Comparison of ENCODE assay signal across 8 cellular contexts in genomic region chr7:93231799-93232672, GRCh38. TPM values are rescaled to one million over a fixed set of nuclear protein-coding genes. Genes with fewer than 3 reads are reported as not detected.
DNase-seq lines count a peak whose midpoint lies in the region; ATAC-seq lines count a peak whose summit lies in the region.

A gene with protein sequence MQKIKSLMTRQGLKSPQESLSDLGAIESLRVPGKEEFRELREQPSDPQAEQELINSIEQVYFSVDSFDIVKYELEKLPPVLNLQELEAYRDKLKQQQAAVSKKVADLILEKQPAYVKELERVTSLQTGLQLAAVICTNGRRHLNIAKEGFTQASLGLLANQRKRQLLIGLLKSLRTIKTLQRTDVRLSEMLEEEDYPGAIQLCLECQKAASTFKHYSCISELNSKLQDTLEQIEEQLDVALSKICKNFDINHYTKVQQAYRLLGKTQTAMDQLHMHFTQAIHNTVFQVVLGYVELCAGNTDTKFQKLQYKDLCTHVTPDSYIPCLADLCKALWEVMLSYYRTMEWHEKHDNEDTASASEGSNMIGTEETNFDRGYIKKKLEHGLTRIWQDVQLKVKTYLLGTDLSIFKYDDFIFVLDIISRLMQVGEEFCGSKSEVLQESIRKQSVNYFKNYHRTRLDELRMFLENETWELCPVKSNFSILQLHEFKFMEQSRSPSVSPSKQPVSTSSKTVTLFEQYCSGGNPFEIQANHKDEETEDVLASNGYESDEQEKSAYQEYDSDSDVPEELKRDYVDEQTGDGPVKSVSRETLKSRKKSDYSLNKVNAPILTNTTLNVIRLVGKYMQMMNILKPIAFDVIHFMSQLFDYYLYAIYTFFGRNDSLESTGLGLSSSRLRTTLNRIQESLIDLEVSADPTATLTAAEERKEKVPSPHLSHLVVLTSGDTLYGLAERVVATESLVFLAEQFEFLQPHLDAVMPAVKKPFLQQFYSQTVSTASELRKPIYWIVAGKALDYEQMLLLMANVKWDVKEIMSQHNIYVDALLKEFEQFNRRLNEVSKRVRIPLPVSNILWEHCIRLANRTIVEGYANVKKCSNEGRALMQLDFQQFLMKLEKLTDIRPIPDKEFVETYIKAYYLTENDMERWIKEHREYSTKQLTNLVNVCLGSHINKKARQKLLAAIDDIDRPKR (plus strand): TSS chr7:93232366. CDS start chr7:93232468, 102 bp downstream.

- peaks cover 31% of the 10 kb centered on the region for H3K79me2 ChIP-seq in GM23248 (ENCODE audit: insufficient read depth)

- peak; percentile 97 for DNase-seq in DMS79 treated with DMSO at 0.1 percent for 48 hours (lab: John Stamatoyannopoulos, UW)
- DNase-seq in GM23248 = peak; percentile 99
- peak; percentile 99 for DNase-seq in Kasumi-1 (lab: John Stamatoyannopoulos, UW)
- DNase-seq in RPMI7951 (ENCODE audit: low read depth) = peak; percentile 95
- DNase-seq in activated T-helper 1 cell treated with anti-CD3 and anti-CD28 coated beads, Interleukin-12 subunit alpha, Interleukin-12 subunit beta, Interleukin-2, Interleukin-4 antibody, amounts not matched to agents 30 ng/mL and 10 ng/mL and 1 ng/mL, durations not matched to agents 14 hours and 24 hours and 36 hours (ENCODE audit: low spot score) = peak; percentile 91
- DNase-seq in fibroblast of gingiva (ENCODE audit: low read depth) = peak; percentile 92
- peak; percentile 95 for DNase-seq in naive B cell

- no peaks in the 10 kb centered on the region for H3K36me3 ChIP-seq in GM23248 (ENCODE audit: low read depth)

- ATAC-seq in naive B cell (ENCODE audit: low read depth in 2 of 2) = peak; percentile 94
- ATAC-seq in stimulated activated memory B cell treated with anti-CD40 and anti-IgM and Interleukin-4, amounts not matched to agents 10 μg/mL and 1 μg/mL and 100 μg/mL, for 72 hours = peak; percentile 100

- peak within 1 kb of the TSS; percentile 87 for H3K4me2 ChIP-seq in GM23248 (ENCODE audit: unreplicated experiment)

- H3K27ac ChIP-seq in GM23248 = no peak within 1 kb of the TSS

- WGBS in GM23248 (ENCODE audit: low coverage in 1 of 2, low lambda C conversion rate in 2 of 2, missing lambda C conversion rate in 2 of 2), 2 experiments = 1% methylated on average over 39 to 40 of the region's 40 CpGs

- in situ Hi-C loops in GM23248 (cut with MboI) = no loop called here

- H3K4me3 ChIP-seq in GM23248 = peak within 1 kb of the TSS; percentile 99

- H3K4me1 ChIP-seq in GM23248 (ENCODE audit: insufficient read depth) = 0 out of 2 replicates have a peak, but pooled peaks cover 5% of the 10 kb centered on the region

- H3K9me2 ChIP-seq in GM23248 (ENCODE audit: insufficient read depth) = no peaks in the 10 kb centered on the region

- no peaks in the 10 kb centered on the region for H3K9me3 ChIP-seq in GM23248 (ENCODE audit: low read depth)

- H3K4me1 Mint-ChIP-seq in activated T-helper 1 cell treated with anti-CD3 and anti-CD28 coated beads, Interleukin-12 subunit alpha, Interleukin-12 subunit beta, Interleukin-2, Interleukin-4 antibody, amounts not matched to agents 30 ng/mL and 10 ng/mL and 1 ng/mL, durations not matched to agents 14 hours and 24 hours and 36 hours (ENCODE audit: low read depth) = peaks cover 18% of the 10 kb centered on the region
- peaks cover 9 to 28% (median 10%) of the 10 kb centered on the region in 3 donors for H3K4me1 Mint-ChIP-seq in naive B cell
- H3K4me1 Mint-ChIP-seq in stimulated activated memory B cell treated with anti-CD40 and anti-IgM and Interleukin-4, amounts not matched to agents 10 μg/mL and 1 μg/mL and 100 μg/mL, for 72 hours = peaks cover 8% of the 10 kb centered on the region

- H3K36me3 Mint-ChIP-seq in activated T-helper 1 cell treated with anti-CD3 and anti-CD28 coated beads, Interleukin-12 subunit alpha, Interleukin-12 subunit beta, Interleukin-2, Interleukin-4 antibody, amounts not matched to agents 30 ng/mL and 10 ng/mL and 1 ng/mL, durations not matched to agents 14 hours and 24 hours and 36 hours (ENCODE audit: low read depth) = no peaks in the 10 kb centered on the region
- no peaks in the 10 kb centered on the region for H3K36me3 Mint-ChIP-seq in naive B cell
- no peaks in the 10 kb centered on the region for H3K36me3 Mint-ChIP-seq in stimulated activated memory B cell treated with anti-CD40 and anti-IgM and Interleukin-4, amounts not matched to agents 10 μg/mL and 1 μg/mL and 100 μg/mL, for 72 hours

- peaks cover 7% of the 10 kb centered on the region for H3K27me3 Mint-ChIP-seq in activated T-helper 1 cell treated with anti-CD3 and anti-CD28 coated beads, Interleukin-12 subunit alpha, Interleukin-12 subunit beta, Interleukin-2, Interleukin-4 antibody, amounts not matched to agents 30 ng/mL and 10 ng/mL and 1 ng/mL, durations not matched to agents 14 hours and 24 hours and 36 hours (ENCODE audit: insufficient read depth)
- no peaks in the 10 kb centered on the region for H3K27me3 Mint-ChIP-seq in naive B cell
- no peaks in the 10 kb centered on the region for H3K27me3 Mint-ChIP-seq in stimulated activated memory B cell treated with anti-CD40 and anti-IgM and Interleukin-4, amounts not matched to agents 10 μg/mL and 1 μg/mL and 100 μg/mL, for 72 hours

- peak within 1 kb of the TSS; percentile 81 for H3K9ac ChIP-seq in GM23248

- H3F3A ChIP-seq in GM23248 (ENCODE audit: insufficient read depth) = no peaks in the 10 kb centered on the region

- H3K4me3 Mint-ChIP-seq in activated T-helper 1 cell treated with anti-CD3 and anti-CD28 coated beads, Interleukin-12 subunit alpha, Interleukin-12 subunit beta, Interleukin-2, Interleukin-4 antibody, amounts not matched to agents 30 ng/mL and 10 ng/mL and 1 ng/mL, durations not matched to agents 14 hours and 24 hours and 36 hours = peak within 1 kb of the TSS; percentile 98
- peak within 1 kb of the TSS; percentile 94 to 99 (median 98) for H3K4me3 Mint-ChIP-seq in naive B cell
- H3K4me3 Mint-ChIP-seq in stimulated activated memory B cell treated with anti-CD40 and anti-IgM and Interleukin-4, amounts not matched to agents 10 μg/mL and 1 μg/mL and 100 μg/mL, for 72 hours = peak within 1 kb of the TSS; percentile 91

- peak within 1 kb of the TSS; percentile 100 for H2AFZ ChIP-seq in GM23248

- no peaks in the 10 kb centered on the region for H3K27me3 ChIP-seq in GM23248 (replicated peaks; ENCODE audit: insufficient read depth)

- H3K9me3 Mint-ChIP-seq in activated T-helper 1 cell treated with anti-CD3 and anti-CD28 coated beads, Interleukin-12 subunit alpha, Interleukin-12 subunit beta, Interleukin-2, Interleukin-4 antibody, amounts not matched to agents 30 ng/mL and 10 ng/mL and 1 ng/mL, durations not matched to agents 14 hours and 24 hours and 36 hours = no peaks in the 10 kb centered on the region
- no peaks in the 10 kb centered on the region for H3K9me3 Mint-ChIP-seq in naive B cell
- H3K9me3 Mint-ChIP-seq in stimulated activated memory B cell treated with anti-CD40 and anti-IgM and Interleukin-4, amounts not matched to agents 10 μg/mL and 1 μg/mL and 100 μg/mL, for 72 hours = no peaks in the 10 kb centered on the region

- intact Hi-C loops in activated T-helper 1 cell treated with anti-CD3 and anti-CD28 coated beads, Interleukin-12 subunit alpha, Interleukin-12 subunit beta, Interleukin-2, Interleukin-4 antibody, amounts not matched to agents 30 ng/mL and 10 ng/mL and 1 ng/mL, durations not matched to agents 14 hours and 24 hours and 36 hours (cut with micrococcal nuclease) = loop anchor here (1.0 to 5.0 kb wide), 12 partner anchors 114 to 1425 kb away; partner anchors contain the start of genes AKAP9, BET1, COL1A2 and CYP51A1

- H3K27ac Mint-ChIP-seq in activated T-helper 1 cell treated with anti-CD3 and anti-CD28 coated beads, Interleukin-12 subunit alpha, Interleukin-12 subunit beta, Interleukin-2, Interleukin-4 antibody, amounts not matched to agents 30 ng/mL and 10 ng/mL and 1 ng/mL, durations not matched to agents 14 hours and 24 hours and 36 hours = peak within 1 kb of the TSS; percentile 93
- H3K27ac Mint-ChIP-seq in naive B cell = peak within 1 kb of the TSS; percentile 93 to 99 (median 96)
- H3K27ac Mint-ChIP-seq in stimulated activated memory B cell treated with anti-CD40 and anti-IgM and Interleukin-4, amounts not matched to agents 10 μg/mL and 1 μg/mL and 100 μg/mL, for 72 hours = peak within 1 kb of the TSS; percentile 82

- no peaks in the 10 kb centered on the region for H4K20me1 ChIP-seq in GM23248 (ENCODE audit: insufficient read depth)

RNA-seq across cellular contexts. Expression of the gene that starts here (rescaled TPM):
- total RNA-seq in GM23248 (2014; rRNA removed; shearing (Covaris generic)) = 23.3 and 30.9 TPM in 2 replicates
- polyA plus RNA-seq in GM23248 (2016; fragmentation: Nextera tagmentation; extraction: Ambion mirVana) (10.3 and 11.9 TPM in 2 replicates), naive B cell (ENCODE audit: low read depth in 6 of 6) (10 to 100 TPM in 5 of 6 donors, 1 to 10 TPM in 1; 8.6 to 17.8 (median 15.5) TPM)
- 25.8 and 32.6 TPM in 2 replicates for total RNA-seq in RPMI7951 (2014; rRNA removed; shearing (Covaris generic))
- total RNA-seq in activated T-helper 1 cell treated with anti-CD3 and anti-CD28 coated beads, Interleukin-12 subunit alpha, Interleukin-12 subunit beta, Interleukin-2, Interleukin-4 antibody, amounts not matched to agents 30 ng/mL and 10 ng/mL and 1 ng/mL, durations not matched to agents 14 hours and 24 hours and 36 hours = 16.7 and 17.0 TPM in 2 replicates
